1 cellular context compared by ENCODE assay signal in genomic region chr7:92631067-92631829, GRCh38.
TF ChIP-seq lines count a peak whose summit lies in the region.

No MANE protein-coding gene starts in this region.

TF ChIP-seq in K562, 482 proteins besides CTCF, POLR2A, EP300 and RAD21 (continued from another document):
- TF ChIP-seq HMBOX1 (IDR thresholded peaks at IDR 0.05) (peak; percentile 66; the same call in 1 of the 2 replicates), SMARCA4 (IDR thresholded peaks at IDR 0.05) (no peak), ARID4B (CRISPR knock-in tag; IDR thresholded peaks at IDR 0.05) (no peak), TAF7 (tag; IDR thresholded peaks at IDR 0.05) (no peak), NFE2 (IDR thresholded peaks at IDR 0.05; ENCODE audit: low read depth) (peak; percentile 11; the same call in 1 of the 2 replicates), EGR1 (conservative IDR thresholded peaks at IDR 0.05) (peak; percentile 34; the same call in 1 of the 2 replicates), ZNF324 (CRISPR knock-in tag; IDR thresholded peaks at IDR 0.05) (no peak), CSDE1 (IDR thresholded peaks at IDR 0.05) (no peak), PRDM10 (IDR thresholded peaks at IDR 0.05; ENCODE audit: partially characterized antibody) (peak; percentile 33), ZNF589 (CRISPR knock-in tag; IDR thresholded peaks at IDR 0.05; ENCODE audit: low read depth) (no peak), CBX3 (IDR thresholded peaks at IDR 0.05; ENCODE audit: borderline replicate concordance in 1 of 2, low read length in 2 of 2) (no peak)
- TF ChIP-seq, protein P1, sequence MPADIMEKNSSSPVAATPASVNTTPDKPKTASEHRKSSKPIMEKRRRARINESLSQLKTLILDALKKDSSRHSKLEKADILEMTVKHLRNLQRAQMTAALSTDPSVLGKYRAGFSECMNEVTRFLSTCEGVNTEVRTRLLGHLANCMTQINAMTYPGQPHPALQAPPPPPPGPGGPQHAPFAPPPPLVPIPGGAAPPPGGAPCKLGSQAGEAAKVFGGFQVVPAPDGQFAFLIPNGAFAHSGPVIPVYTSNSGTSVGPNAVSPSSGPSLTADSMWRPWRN (IDR thresholded peaks at IDR 0.05; ENCODE audit: low read depth) = no peak
